Comparison of ENCODE assay signal across 11 cellular contexts in the genomic region with DNA sequence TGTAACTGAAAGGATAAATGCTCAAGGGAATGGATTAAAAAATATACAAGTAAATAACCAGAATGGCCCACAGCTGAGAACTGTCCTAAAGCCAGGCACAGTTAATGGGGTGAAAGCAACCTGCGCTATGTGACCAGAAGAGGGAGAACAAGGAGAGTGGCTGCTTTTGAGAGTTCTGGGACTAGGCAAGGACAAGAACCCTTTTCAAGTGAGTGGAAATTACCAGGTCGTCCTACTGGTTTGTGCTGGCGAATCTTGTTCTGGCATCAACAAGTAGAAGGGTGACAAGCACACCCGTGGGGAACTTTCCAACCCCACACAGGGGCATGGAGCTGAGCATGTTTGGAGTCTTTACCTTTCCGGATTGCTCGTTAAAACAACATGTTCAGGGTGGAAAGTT.
DNase-seq lines count a peak whose midpoint lies in the region; ATAC-seq and TF ChIP-seq lines count a peak whose summit lies in the region.
"Had no signal": no experiment of that assay in that cellular context is flagged by ENCODE, and none has a peak within 500 bp of the region (broad histone marks: within the 10 kb centered on the region; RNA-seq: fewer than 3 reads in every experiment).

No MANE protein-coding gene starts in this region.

- H2BK120ac ChIP-seq in IMR-90 (ENCODE audit: low read depth, low read length), result no peak overlapping the region

- H2BK15ac ChIP-seq in IMR-90 (ENCODE audit: low read depth, low read length), result no peak overlapping the region

- in situ Hi-C loops in IMR-90 (cut with MboI; ENCODE audit: low sequenced_read_pairs) (no loop called here), mammary epithelial cell (cut with MboI; ENCODE audit: low sequenced_read_pairs in 2 of 2) (no loop called here)

- TF ChIP-seq CTCF in AG09309 (IDR thresholded peaks at IDR 0.05; ENCODE audit: control insufficient read depth, insufficient read depth, low read depth, low read length, missing control alignments) (peak; percentile 43), IMR-90 (conservative IDR thresholded peaks at IDR 0.05; ENCODE audit: low read depth, low read length) (peak; percentile 34; the same call in 1 of the 2 replicates), mammary epithelial cell (conservative IDR thresholded peaks at IDR 0.05 in 1 of 2, IDR thresholded peaks at IDR 0.05 in 1 of 2; ENCODE audit: extremely low read depth in 1 of 2, insufficient read depth in 1 of 2, low read depth in 1 of 2, low read length in 2 of 2) (peak; percentile 14 to 30), colonic mucosa (IDR thresholded peaks at IDR 0.05) (no peak)

- no peak overlapping the region for H3K18ac ChIP-seq in IMR-90 (ENCODE audit: low read depth, low read length)

- peaks cover 7% of the 10 kb centered on the region for H3K27me3 ChIP-seq in IMR-90 (ENCODE audit: control insufficient read depth, insufficient read depth, low read length)
- H3K27me3 ChIP-seq in mammary epithelial cell (ENCODE audit: insufficient read depth, low read length), result no peaks in the 10 kb centered on the region
- H3K27me3 ChIP-seq in layer of hippocampus (ENCODE audit: control insufficient read depth, insufficient read depth, low read length), result no peaks in the 10 kb centered on the region
- no peaks in the 10 kb centered on the region for H3K27me3 ChIP-seq in colonic mucosa
- H3K27me3 ChIP-seq: hepatocyte had no signal

- no peaks in the 10 kb centered on the region for H3K79me2 ChIP-seq in mammary epithelial cell (ENCODE audit: insufficient read depth, low read length)
- H3K79me2 ChIP-seq: hepatocyte had no signal

- H3K4me3 ChIP-seq in AG09309 (ENCODE audit: control insufficient read depth, low read depth, low read length) (no peak overlapping the region), IMR-90 (ENCODE audit: insufficient read depth, low read depth, low read length) (no peak overlapping the region), mammary epithelial cell (replicated peaks in 1 of 3; ENCODE audit: insufficient read depth in 1 of 3, low read depth in 2 of 3, low read length in 3 of 3) (no peak overlapping the region), colonic mucosa (no peak overlapping the region)
- H3K4me3 ChIP-seq: hepatocyte had no signal

- H3K9me3 ChIP-seq in IMR-90 (ENCODE audit: control insufficient read depth, insufficient read depth, low read length) (no peaks in the 10 kb centered on the region), mammary epithelial cell (replicated peaks; ENCODE audit: insufficient read depth, low read length) (no peaks in the 10 kb centered on the region), colonic mucosa (no peaks in the 10 kb centered on the region)

- CTCF ChIA-PET in IMR-90 (lab: Yijun Ruan, JAX) (no interaction called here), mammary epithelial cell (lab: Charles Lee; ENCODE audit: low non-redundant PET) (no interaction called here)

- intact Hi-C loops in IMR-90 (cut with micrococcal nuclease), result no loop called here
- intact Hi-C loops in mammary epithelial cell (cut with micrococcal nuclease), result no loop called here
- intact Hi-C loops in colonic mucosa (cut with DNase I), result no loop called here

- H3K56ac ChIP-seq in IMR-90 (ENCODE audit: extremely low read depth, insufficient read depth, low read length), result no peak overlapping the region

- no peaks in the 10 kb centered on the region for H3K79me1 ChIP-seq in IMR-90 (ENCODE audit: low read depth in 1 of 2, low read length in 2 of 2)

- dilution Hi-C loops in IMR-90 (cut with HindIII; ENCODE audit: low sequenced_read_pairs, unreplicated experiment), result no loop called here
- dilution Hi-C loops in mammary epithelial cell (cut with HindIII; ENCODE audit: low sequenced_read_pairs), result no loop called here

- no peak overlapping the region for H2BK5ac ChIP-seq in IMR-90 (ENCODE audit: low read depth, low read length, poor library complexity, severe bottlenecking)

- H3K23ac ChIP-seq in IMR-90 (ENCODE audit: low read depth, low read length), result no peak overlapping the region

- ATAC-seq in IMR-90 (ENCODE audit: low read depth), result no peak
- ATAC-seq in GM18870 (IDR thresholded peaks at IDR 0.05; ENCODE audit: unreplicated experiment), result no peak
- ATAC-seq in HG03175 (IDR thresholded peaks at IDR 0.05; ENCODE audit: unreplicated experiment), result no peak
- ATAC-seq: stimulated activated memory B cell treated with anti-CD40 and anti-IgM and Interleukin-4, amounts not matched to agents 10 μg/mL and 1 μg/mL and 100 μg/mL, for 72 hours had no signal

- H3K14ac ChIP-seq in IMR-90 (replicated peaks; ENCODE audit: low read depth, low read length), result no peak overlapping the region

- no peak overlapping the region for H4K91ac ChIP-seq in IMR-90 (ENCODE audit: insufficient read depth, low read depth, low read length)

- H3K36me3 ChIP-seq in IMR-90 (ENCODE audit: control insufficient read depth, insufficient read depth, low read length) (no peaks in the 10 kb centered on the region), mammary epithelial cell (ENCODE audit: insufficient read depth, low read length) (no peaks in the 10 kb centered on the region), colonic mucosa (no peaks in the 10 kb centered on the region)

- H3K4me2 ChIP-seq in IMR-90 (ENCODE audit: low read depth, low read length), result no peak overlapping the region
- H3K4me2 ChIP-seq in mammary epithelial cell (ENCODE audit: insufficient read depth, low read depth, low read length), result no peak overlapping the region
- H3K4me2 ChIP-seq: hepatocyte had no signal

- DNase-seq in AG09309 (ENCODE audit: low read depth) (no peak), IMR-90 (peak; percentile 8), mammary epithelial cell (peak; percentile 14), colonic mucosa (no peak)
- DNase-seq in stimulated activated CD4-positive, alpha-beta T cell treated with anti-CD3 and anti-CD28 coated beads, Interleukin-4, amount 100 ng/mL, for 24 hours, result no peak
- DNase-seq: CD4-positive, alpha-beta memory T cell had no signal

- H2AFZ ChIP-seq in IMR-90 (replicated peaks; ENCODE audit: low read length, poor library complexity) (no peak overlapping the region), mammary epithelial cell (ENCODE audit: low read depth, low read length) (no peak overlapping the region)
- H2AFZ ChIP-seq: hepatocyte had no signal

- no peaks in the 10 kb centered on the region for H3K4me1 ChIP-seq in IMR-90 (ENCODE audit: control insufficient read depth, insufficient read depth, low read length)
- H3K4me1 ChIP-seq in mammary epithelial cell (ENCODE audit: insufficient read depth, low read length), result peaks cover 17% of the 10 kb centered on the region
- no peaks in the 10 kb centered on the region for H3K4me1 ChIP-seq in colonic mucosa

- no peak overlapping the region for H4K8ac ChIP-seq in IMR-90 (ENCODE audit: low read depth in 2 of 2, low read length in 2 of 2)

- H4K20me1 ChIP-seq in IMR-90 (ENCODE audit: insufficient read depth, low read length) (no peaks in the 10 kb centered on the region), mammary epithelial cell (ENCODE audit: insufficient read depth, low read length) (no peaks in the 10 kb centered on the region)

- H3K9me1 ChIP-seq in IMR-90 (ENCODE audit: insufficient read depth, low read length), result no peaks in the 10 kb centered on the region

- no peak overlapping the region for H2AK5ac ChIP-seq in IMR-90 (ENCODE audit: low read depth, low read length)

- H3K4ac ChIP-seq in IMR-90 (ENCODE audit: low read depth, low read length), result no peak overlapping the region

- H3K9ac ChIP-seq in IMR-90 (ENCODE audit: low read depth, low read length) (no peak overlapping the region), mammary epithelial cell (ENCODE audit: insufficient read depth, low read length) (no peak overlapping the region), colonic mucosa (ENCODE audit: low read depth in 2 of 2, low read length in 2 of 2) (no peak overlapping the region)

- POLR2A ChIA-PET in IMR-90 (lab: Charles Lee; ENCODE audit: unreplicated experiment), result no interaction called here

- no peak overlapping the region for H2AK9ac ChIP-seq in IMR-90 (replicated peaks; ENCODE audit: low read depth, low read length, poor library complexity)

- TF ChIP-seq POLR2A in IMR-90 (IDR thresholded peaks at IDR 0.05; ENCODE audit: low read depth, low read length), result no peak

- H2BK20ac ChIP-seq in IMR-90 (ENCODE audit: low read depth, low read length), result no peak overlapping the region

- peak; percentile 32 for TF ChIP-seq RAD21 in IMR-90 (IDR thresholded peaks at IDR 0.05; ENCODE audit: low read length)

- no peak overlapping the region for H3K27ac ChIP-seq in IMR-90 (ENCODE audit: insufficient read depth, low read length)
- no peak overlapping the region for H3K27ac ChIP-seq in mammary epithelial cell (ENCODE audit: insufficient read depth, low read depth, low read length)
- peak overlapping the region; percentile 84 for H3K27ac ChIP-seq in layer of hippocampus (ENCODE audit: low read depth, low read length)
- H3K27ac ChIP-seq in colonic mucosa, result no peak overlapping the region
- H3K27ac ChIP-seq: hepatocyte had no signal

- H4K5ac ChIP-seq in IMR-90 (ENCODE audit: low read depth, low read length), result no peak overlapping the region

- BruUV-seq in IMR-90 (replicated peaks; lab: Mats Ljungman, UMichigan) (no TSS peak), mammary epithelial cell (replicated peaks; lab: Mats Ljungman, UMichigan) (no TSS peak)

- WGBS in IMR-90 (ENCODE audit: extremely low coverage in 2 of 2, insufficient read length in 1 of 2), 2 experiments, result no CpG with 5 or more reads among the region's 6 CpGs
- WGBS in mammary epithelial cell (ENCODE audit: low coverage, missing lambda C conversion rate), result 82% methylated on average over 6 of the region's 6 CpGs

TF ChIP-seq in IMR-90, 13 proteins besides CTCF, POLR2A, EP300 and RAD21:
- TF ChIP-seq SMC3 (IDR thresholded peaks at IDR 0.05; ENCODE audit: low read depth, low read length) (0 out of 2 replicates have a peak, but pooled peaks have one; percentile 13), BHLHE40 (IDR thresholded peaks at IDR 0.05; ENCODE audit: low read depth, low read length) (no peak)

Comparison
In these comparisons a context has a peak if more than half of its experiments do, and no peak if none do; other contexts are left out.
1. DNase-seq: peak in IMR-90 (single experiment) and mammary epithelial cell (single experiment); none in AG09309 (single experiment), stimulated activated CD4-positive, alpha-beta T cell treated with anti-CD3 and anti-CD28 coated beads, Interleukin-4, amount 100 ng/mL, for 24 hours (single experiment) and colonic mucosa (single experiment).